Comparison of ENCODE assay signal across 1 cellular context in genomic region chr19:30274987-30275386, GRCh38.
TF ChIP-seq lines count a peak whose summit lies in the region.

No MANE protein-coding gene starts in this region.

TF ChIP-seq in GM23338, 12 proteins besides CTCF, POLR2A, EP300 and RAD21 (continued from another document):
- TF ChIP-seq, protein P1, sequence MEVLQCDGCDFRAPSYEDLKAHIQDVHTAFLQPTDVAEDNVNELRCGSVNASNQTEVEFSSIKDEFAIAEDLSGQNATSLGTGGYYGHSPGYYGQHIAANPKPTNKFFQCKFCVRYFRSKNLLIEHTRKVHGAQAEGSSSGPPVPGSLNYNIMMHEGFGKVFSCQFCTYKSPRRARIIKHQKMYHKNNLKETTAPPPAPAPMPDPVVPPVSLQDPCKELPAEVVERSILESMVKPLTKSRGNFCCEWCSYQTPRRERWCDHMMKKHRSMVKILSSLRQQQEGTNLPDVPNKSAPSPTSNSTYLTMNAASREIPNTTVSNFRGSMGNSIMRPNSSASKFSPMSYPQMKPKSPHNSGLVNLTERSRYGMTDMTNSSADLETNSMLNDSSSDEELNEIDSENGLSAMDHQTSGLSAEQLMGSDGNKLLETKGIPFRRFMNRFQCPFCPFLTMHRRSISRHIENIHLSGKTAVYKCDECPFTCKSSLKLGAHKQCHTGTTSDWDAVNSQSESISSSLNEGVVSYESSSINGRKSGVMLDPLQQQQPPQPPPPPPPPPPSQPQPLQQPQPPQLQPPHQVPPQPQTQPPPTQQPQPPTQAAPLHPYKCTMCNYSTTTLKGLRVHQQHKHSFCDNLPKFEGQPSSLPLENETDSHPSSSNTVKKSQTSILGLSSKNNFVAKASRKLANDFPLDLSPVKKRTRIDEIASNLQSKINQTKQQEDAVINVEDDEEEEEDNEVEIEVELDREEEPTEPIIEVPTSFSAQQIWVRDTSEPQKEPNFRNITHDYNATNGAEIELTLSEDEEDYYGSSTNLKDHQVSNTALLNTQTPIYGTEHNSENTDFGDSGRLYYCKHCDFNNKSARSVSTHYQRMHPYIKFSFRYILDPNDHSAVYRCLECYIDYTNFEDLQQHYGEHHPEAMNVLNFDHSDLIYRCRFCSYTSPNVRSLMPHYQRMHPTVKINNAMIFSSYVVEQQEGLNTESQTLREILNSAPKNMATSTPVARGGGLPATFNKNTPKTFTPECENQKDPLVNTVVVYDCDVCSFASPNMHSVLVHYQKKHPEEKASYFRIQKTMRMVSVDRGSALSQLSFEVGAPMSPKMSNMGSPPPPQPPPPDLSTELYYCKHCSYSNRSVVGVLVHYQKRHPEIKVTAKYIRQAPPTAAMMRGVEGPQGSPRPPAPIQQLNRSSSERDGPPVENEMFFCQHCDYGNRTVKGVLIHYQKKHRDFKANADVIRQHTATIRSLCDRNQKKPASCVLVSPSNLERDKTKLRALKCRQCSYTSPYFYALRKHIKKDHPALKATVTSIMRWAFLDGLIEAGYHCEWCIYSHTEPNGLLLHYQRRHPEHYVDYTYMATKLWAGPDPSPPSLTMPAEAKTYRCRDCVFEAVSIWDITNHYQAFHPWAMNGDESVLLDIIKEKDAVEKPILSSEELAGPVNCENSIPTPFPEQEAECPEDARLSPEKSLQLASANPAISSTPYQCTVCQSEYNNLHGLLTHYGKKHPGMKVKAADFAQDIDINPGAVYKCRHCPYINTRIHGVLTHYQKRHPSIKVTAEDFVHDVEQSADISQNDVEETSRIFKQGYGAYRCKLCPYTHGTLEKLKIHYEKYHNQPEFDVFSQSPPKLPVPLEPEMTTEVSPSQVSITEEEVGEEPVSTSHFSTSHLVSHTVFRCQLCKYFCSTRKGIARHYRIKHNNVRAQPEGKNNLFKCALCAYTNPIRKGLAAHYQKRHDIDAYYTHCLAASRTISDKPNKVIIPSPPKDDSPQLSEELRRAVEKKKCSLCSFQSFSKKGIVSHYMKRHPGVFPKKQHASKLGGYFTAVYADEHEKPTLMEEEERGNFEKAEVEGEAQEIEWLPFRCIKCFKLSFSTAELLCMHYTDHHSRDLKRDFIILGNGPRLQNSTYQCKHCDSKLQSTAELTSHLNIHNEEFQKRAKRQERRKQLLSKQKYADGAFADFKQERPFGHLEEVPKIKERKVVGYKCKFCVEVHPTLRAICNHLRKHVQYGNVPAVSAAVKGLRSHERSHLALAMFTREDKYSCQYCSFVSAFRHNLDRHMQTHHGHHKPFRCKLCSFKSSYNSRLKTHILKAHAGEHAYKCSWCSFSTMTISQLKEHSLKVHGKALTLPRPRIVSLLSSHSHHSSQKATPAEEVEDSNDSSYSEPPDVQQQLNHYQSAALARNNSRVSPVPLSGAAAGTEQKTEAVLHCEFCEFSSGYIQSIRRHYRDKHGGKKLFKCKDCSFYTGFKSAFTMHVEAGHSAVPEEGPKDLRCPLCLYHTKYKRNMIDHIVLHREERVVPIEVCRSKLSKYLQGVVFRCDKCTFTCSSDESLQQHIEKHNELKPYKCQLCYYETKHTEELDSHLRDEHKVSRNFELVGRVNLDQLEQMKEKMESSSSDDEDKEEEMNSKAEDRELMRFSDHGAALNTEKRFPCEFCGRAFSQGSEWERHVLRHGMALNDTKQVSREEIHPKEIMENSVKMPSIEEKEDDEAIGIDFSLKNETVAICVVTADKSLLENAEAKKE (CRISPR knock-in tag; IDR thresholded peaks at IDR 0.05) = no peak
- TF ChIP-seq ZNF114 (CRISPR knock-in tag; IDR thresholded peaks at IDR 0.05) = no peak
- no peak for TF ChIP-seq EZH2 (IDR thresholded peaks at IDR 0.05; ENCODE audit: low read depth, unreplicated experiment)
- TF ChIP-seq CREB1 (CRISPR knock-in tag; IDR thresholded peaks at IDR 0.05; ENCODE audit: low read depth) = no peak
- no peak for TF ChIP-seq JUNB (IDR thresholded peaks at IDR 0.05; ENCODE audit: unreplicated experiment)
- no peak for TF ChIP-seq ETS1 (IDR thresholded peaks at IDR 0.05)
- TF ChIP-seq STAT1 (IDR thresholded peaks at IDR 0.05; ENCODE audit: unreplicated experiment) = no peak
- TF ChIP-seq NANOG (IDR thresholded peaks at IDR 0.05; ENCODE audit: borderline replicate concordance) = no peak
- no peak for TF ChIP-seq EZH2phosphoT487 (IDR thresholded peaks at IDR 0.05; ENCODE audit: unreplicated experiment)
TF ChIP-seq in GM23338: peak in this region for 0.
